ENCODE assay signal across 9 cellular contexts in the genomic region with DNA sequence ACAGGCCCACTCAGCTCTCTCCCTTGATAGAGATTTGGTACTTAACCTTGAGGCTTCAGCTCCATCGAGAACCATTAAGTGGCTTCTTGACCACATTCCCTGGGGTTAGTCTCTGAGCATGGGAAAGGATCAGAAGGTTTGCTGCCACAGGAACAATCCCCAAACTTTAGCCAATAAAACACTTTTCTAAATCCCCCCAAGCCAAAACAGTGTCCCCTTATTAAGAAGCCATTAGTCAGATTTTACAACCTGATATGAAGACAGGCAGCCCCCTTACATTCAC. TPM values are rescaled to one million over a fixed set of nuclear protein-coding genes. Genes with fewer than 3 reads are reported as not detected.
DNase-seq lines count a peak whose midpoint lies in the region; ATAC-seq and TF ChIP-seq lines count a peak whose summit lies in the region.
"Had no signal": no experiment of that assay in that cellular context is flagged by ENCODE, and none has a peak within 500 bp of the region (broad histone marks: within the 10 kb centered on the region; RNA-seq: fewer than 3 reads in every experiment).

No MANE protein-coding gene starts in this region.

- H3F3A ChIP-seq in DOHH2 (ENCODE audit: control insufficient read depth, insufficient read depth) = no peaks in the 10 kb centered on the region

- ATAC-seq in T-cell (replicated peaks in 1 of 4) (no peak), GM21526 (IDR thresholded peaks at IDR 0.05; ENCODE audit: low FRiP score, unreplicated experiment) (no peak), GM21717 (IDR thresholded peaks at IDR 0.05; ENCODE audit: unreplicated experiment) (no peak)

- CTCF ChIA-PET in T-cell (lab: Charles Lee) = no interaction called here

- no peak for DNase-seq in T-cell
- no peak for DNase-seq in hepatocyte (ENCODE audit: low spot score)
- no peak for DNase-seq in NCI-H82 (lab: John Stamatoyannopoulos, UW)
- DNase-seq: NCI-H1436, nucleus accumbens had no signal

- H3K9me3 ChIP-seq in DOHH2 (ENCODE audit: control insufficient read depth, insufficient read depth, low read length) = no peaks in the 10 kb centered on the region
- no peaks in the 10 kb centered on the region for H3K9me3 ChIP-seq in hepatocyte (ENCODE audit: low read depth)
- no peaks in the 10 kb centered on the region for H3K9me3 ChIP-seq in skeletal muscle tissue (ENCODE audit: control insufficient read depth in 3 of 3, low read length in 3 of 3)

- TF ChIP-seq CTCF in DOHH2 (IDR thresholded peaks at IDR 0.05; ENCODE audit: low read depth, low read length, poor library complexity, severe bottlenecking) (no peak), hepatocyte (IDR thresholded peaks at IDR 0.05; ENCODE audit: poor library complexity) (no peak)

- H3K9ac ChIP-seq in skeletal muscle tissue (ENCODE audit: low read depth in 1 of 3, low read length in 3 of 3) = peak overlapping the region; percentile 43 to 68 (median 68)

- H3K4me2 ChIP-seq in DOHH2 (ENCODE audit: low read length) = peak overlapping the region; percentile 33
- H3K4me2 ChIP-seq in hepatocyte = peak overlapping the region; percentile 63

- H3K79me2 ChIP-seq in DOHH2 (ENCODE audit: control insufficient read depth, low read length) = no peaks in the 10 kb centered on the region
- H3K79me2 ChIP-seq in hepatocyte = no peaks in the 10 kb centered on the region

- H3K36me3 ChIP-seq in DOHH2 (ENCODE audit: control insufficient read depth, low read length) (no peaks in the 10 kb centered on the region), hepatocyte (replicated peaks; ENCODE audit: insufficient read depth, low read depth) (no peaks in the 10 kb centered on the region), skeletal muscle tissue (ENCODE audit: control insufficient read depth in 3 of 3, insufficient read depth in 3 of 3, low read length in 3 of 3) (no peaks in the 10 kb centered on the region)

- peaks cover 13 to 21% (median 19%) of the 10 kb centered on the region in 3 donors for H3K4me1 Mint-ChIP-seq in T-cell

- no peaks in the 10 kb centered on the region for H4K20me1 ChIP-seq in DOHH2 (ENCODE audit: control insufficient read depth, insufficient read depth, low read depth, low read length)
- H4K20me1 ChIP-seq in hepatocyte (ENCODE audit: insufficient read depth, poor library complexity, severe bottlenecking) = no peaks in the 10 kb centered on the region

- H3K27me3 Mint-ChIP-seq in T-cell = no peaks in the 10 kb centered on the region

- H3K4me1 ChIP-seq in DOHH2 (ENCODE audit: control insufficient read depth, low read length) (peaks cover 23% of the 10 kb centered on the region), hepatocyte (ENCODE audit: insufficient read depth) (no peaks in the 10 kb centered on the region), skeletal muscle tissue (ENCODE audit: control insufficient read depth in 3 of 3, insufficient read depth in 3 of 3, low read length in 3 of 3) (peaks cover 0 to 8% (median 2%) of the 10 kb centered on the region in 3 donors)

- H3K4me3 ChIP-seq in DOHH2 (ENCODE audit: low read length) (no peak overlapping the region), hepatocyte (no peak overlapping the region), skeletal muscle tissue (ENCODE audit: low read length in 3 of 3) (peak overlapping the region; percentile 68 to 88 (median 70))

- H3K27ac Mint-ChIP-seq in T-cell = peak overlapping the region in 1 of 2 donors; percentile 53

- POLR2A ChIA-PET in T-cell (lab: Charles Lee) = no interaction called here

- H3K9me3 Mint-ChIP-seq in T-cell = peaks cover 0 to 4% (median 0%) of the 10 kb centered on the region in 3 donors

- H3K27ac ChIP-seq in DOHH2 (ENCODE audit: low read depth, low read length) (no peak overlapping the region), hepatocyte (no peak overlapping the region), skeletal muscle tissue (ENCODE audit: low read depth, low read length) (peak overlapping the region; percentile 36)

- peak overlapping the region; percentile 62 to 74 (median 63) for H3K4me3 Mint-ChIP-seq in T-cell

- peak overlapping the region; percentile 47 for H2AFZ ChIP-seq in hepatocyte

- H3K36me3 Mint-ChIP-seq in T-cell = no peaks in the 10 kb centered on the region

- H3K27me3 ChIP-seq in DOHH2 (ENCODE audit: control insufficient read depth, low read length) = no peaks in the 10 kb centered on the region
- H3K27me3 ChIP-seq in hepatocyte = no peaks in the 10 kb centered on the region
- no peaks in the 10 kb centered on the region for H3K27me3 ChIP-seq in skeletal muscle tissue (ENCODE audit: control insufficient read depth in 3 of 3, insufficient read depth in 3 of 3, low read length in 3 of 3)

- WGBS in hepatocyte (ENCODE audit: low lambda C conversion rate, missing lambda C conversion rate) = 57% methylated on average over 1 of the region's 1 CpG

- H3K9me2 ChIP-seq in DOHH2 (replicated peaks; ENCODE audit: control insufficient read depth, low read length) (no peaks in the 10 kb centered on the region), hepatocyte (replicated peaks; ENCODE audit: insufficient read depth) (no peaks in the 10 kb centered on the region)

RNA-seq across cellular contexts. Expression of gene SLC8A1, which starts 37.7 kb away (rescaled TPM):
- total RNA-seq in T-cell = under 1 TPM; 0.09 to 0.35 (median 0.13) TPM
- 8.9 and 11.7 TPM in 2 replicates for total RNA-seq in hepatocyte
- polyA plus RNA-seq in hepatocyte = 1.2 and 2.2 TPM in 2 replicates
- 45.9 TPM for total RNA-seq in skeletal muscle tissue

Comparison
In these comparisons a context has a peak if more than half of its experiments do, and no peak if none do; other contexts are left out.
1. H3K4me3 ChIP-seq: peak in skeletal muscle tissue (3 of 3); none in DOHH2 (single experiment) and hepatocyte (single experiment).